Comparison of ENCODE assay signal across 8 cellular contexts in the genomic region with DNA sequence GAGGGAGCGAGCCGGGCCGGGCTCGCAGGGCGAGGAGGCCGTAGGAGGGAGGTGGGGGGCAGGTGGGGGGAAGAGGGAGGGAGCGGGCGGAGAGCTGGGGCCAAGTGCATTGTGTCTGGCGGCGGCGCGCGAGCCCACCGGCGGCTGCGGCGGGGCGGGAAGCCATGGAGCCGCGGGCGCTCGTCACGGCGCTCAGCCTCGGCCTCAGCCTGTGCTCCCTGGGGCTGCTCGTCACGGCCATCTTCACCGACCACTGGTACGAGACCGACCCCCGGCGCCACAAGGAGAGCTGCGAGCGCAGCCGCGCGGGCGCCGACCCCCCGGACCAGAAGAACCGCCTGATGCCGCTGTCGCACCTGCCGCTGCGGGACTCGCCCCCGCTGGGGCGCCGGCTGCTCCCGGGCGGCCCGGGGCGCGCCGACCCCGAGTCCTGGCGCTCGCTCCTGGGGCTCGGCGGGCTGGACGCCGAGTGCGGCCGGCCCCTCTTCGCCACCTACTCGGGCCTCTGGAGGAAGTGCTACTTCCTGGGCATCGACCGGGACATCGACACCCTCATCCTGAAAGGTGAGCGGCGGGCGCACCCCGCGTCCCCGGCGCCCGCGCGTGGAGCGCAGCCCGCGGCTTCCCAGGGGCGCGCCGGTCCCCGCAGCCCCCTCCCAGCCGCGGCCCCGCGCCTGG. TPM values are rescaled to one million over a fixed set of nuclear protein-coding genes. Genes with fewer than 3 reads are reported as not detected.
DNase-seq lines count a peak whose midpoint lies in the region; ATAC-seq and TF ChIP-seq lines count a peak whose summit lies in the region.

A gene (plus strand): TSS at position 107 of the 678 bp plus-strand sequence. CDS start 58 bp downstream, at position 165.

- intact Hi-C loops in activated naive CD4-positive, alpha-beta T cell treated with anti-CD3 and anti-CD28 coated beads for 36 hours (cut with micrococcal nuclease): no loop called here
- intact Hi-C loops in heart right ventricle (cut with DNase I): loop anchor here in 1 of 10 donors (2.0 kb wide), 1 partner anchor 57 kb away; no protein-coding TSS in a partner anchor

- H3K9me3 Mint-ChIP-seq in activated naive CD4-positive, alpha-beta T cell treated with anti-CD3 and anti-CD28 coated beads for 36 hours: no peaks in the 10 kb centered on the region

- ATAC-seq in heart right ventricle: peak in 6 of 8 donors; percentile 45 to 59 (median 53)

- peaks cover 0 to 60% (median 0%) of the 10 kb centered on the region in 7 donors for H3K27me3 ChIP-seq in heart right ventricle

- peak in 1 of 9 donors; percentile 9 for TF ChIP-seq CTCF in heart right ventricle (IDR thresholded peaks at IDR 0.05)

- peaks cover 0 to 19% (median 11%) of the 10 kb centered on the region in 9 donors for H3K4me1 ChIP-seq in heart right ventricle

- no peak within 1 kb of the TSS for H3K27ac Mint-ChIP-seq in activated naive CD4-positive, alpha-beta T cell treated with anti-CD3 and anti-CD28 coated beads for 36 hours

- peaks cover 13% of the 10 kb centered on the region for H3K4me1 Mint-ChIP-seq in activated naive CD4-positive, alpha-beta T cell treated with anti-CD3 and anti-CD28 coated beads for 36 hours (ENCODE audit: low read depth)

- H3K9me3 ChIP-seq in heart right ventricle: no peaks in the 10 kb centered on the region

- no peak for DNase-seq in activated naive CD4-positive, alpha-beta T cell treated with anti-CD3 and anti-CD28 coated beads for 36 hours
- no peak for DNase-seq in activated naive CD4-positive, alpha-beta T cell (lab: John Stamatoyannopoulos, UW)
- DNase-seq in activated CD8-positive, alpha-beta memory T cell treated with anti-CD3 and anti-CD28 coated beads, Interleukin-2, amount 50 U/mL, for 48 hours: peak; percentile 57
- no peak for DNase-seq in heart right ventricle
- DNase-seq in retina: peak; percentile 67
- DNase-seq in H4 (ENCODE audit: low spot score): no peak
- DNase-seq in KG1 (lab: John Stamatoyannopoulos, UW): no peak
- no peak for DNase-seq in NCI-H446 (lab: John Stamatoyannopoulos, UW)

- CTCF ChIA-PET in activated naive CD4-positive, alpha-beta T cell treated with anti-CD3 and anti-CD28 coated beads for 36 hours (lab: Charles Lee): no interaction called here

- H3K4me3 Mint-ChIP-seq in activated naive CD4-positive, alpha-beta T cell treated with anti-CD3 and anti-CD28 coated beads for 36 hours: peak within 1 kb of the TSS; percentile 58

- H3K36me3 Mint-ChIP-seq in activated naive CD4-positive, alpha-beta T cell treated with anti-CD3 and anti-CD28 coated beads for 36 hours (ENCODE audit: low read depth): no peaks in the 10 kb centered on the region

- H3K4me3 ChIP-seq in heart right ventricle: peak within 1 kb of the TSS; percentile 40 to 86 (median 70)

- peak within 1 kb of the TSS in 6 of 10 donors; percentile 10 to 59 (median 44) for H3K27ac ChIP-seq in heart right ventricle

- H3K36me3 ChIP-seq in heart right ventricle: no peaks in the 10 kb centered on the region

- H3K27me3 Mint-ChIP-seq in activated naive CD4-positive, alpha-beta T cell treated with anti-CD3 and anti-CD28 coated beads for 36 hours (ENCODE audit: low read depth): peaks cover 59% of the 10 kb centered on the region

- 0% methylated on average over 61 to 90 of the region's 90 CpGs for WGBS in heart right ventricle, 2 donors

RNA-seq across cellular contexts. Expression of the gene that starts here (rescaled TPM):
- under 1 TPM; 0.25 to 0.55 TPM for total RNA-seq in activated naive CD4-positive, alpha-beta T cell treated with anti-CD3 and anti-CD28 coated beads for 36 hours
- 1 to 10 TPM in 9 of 10 donors, under 1 TPM in 1; 0.97 to 4.8 (median 2.5) TPM for total RNA-seq in heart right ventricle
- polyA plus RNA-seq in heart right ventricle: 1 to 10 TPM in 1 of 2 donors, under 1 TPM in 1; 0.58 to 6.2 TPM
- total RNA-seq in H4 (2014; rRNA removed; shearing (Covaris generic)): not detected in 2 replicates

Comparison
In these comparisons a context has a peak if more than half of its experiments do, and no peak if none do; other contexts are left out.
1. DNase-seq: peak in activated CD8-positive, alpha-beta memory T cell treated with anti-CD3 and anti-CD28 coated beads, Interleukin-2, amount 50 U/mL, for 48 hours (single experiment) and retina (single experiment); none in activated naive CD4-positive, alpha-beta T cell treated with anti-CD3 and anti-CD28 coated beads for 36 hours (single experiment), activated naive CD4-positive, alpha-beta T cell (0 of 4), heart right ventricle (0 of 2), H4 (single experiment), KG1 (single experiment) and NCI-H446 (0 of 2).